ENCODE assay signal across 21 cellular contexts in the genomic region with DNA sequence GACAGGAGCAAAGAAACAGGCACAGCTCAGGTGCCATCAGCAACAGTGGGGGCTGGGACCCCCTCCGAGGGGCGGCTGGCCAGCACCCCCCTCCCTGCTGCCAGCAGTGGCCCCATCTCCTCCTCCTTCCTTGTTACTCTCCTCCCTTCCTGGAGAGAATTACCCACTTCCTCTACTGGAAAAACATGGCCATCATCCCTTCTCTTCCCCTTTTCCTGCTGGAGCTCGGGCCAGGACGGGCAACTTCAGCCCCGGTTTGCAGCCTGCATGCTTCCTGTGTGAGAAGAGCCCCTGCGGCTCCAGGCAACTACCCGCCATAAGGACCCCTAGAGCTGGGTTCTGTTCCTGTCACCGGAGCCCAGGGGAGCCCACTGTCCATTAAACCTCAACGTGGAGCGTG. TPM values are rescaled to one million over a fixed set of nuclear protein-coding genes. Genes with fewer than 3 reads are reported as not detected.
"Had no signal": no experiment of that assay in that cellular context is flagged by ENCODE, and none has a peak within 500 bp of the region (broad histone marks: within the 10 kb centered on the region; RNA-seq: fewer than 3 reads in every experiment).

No MANE protein-coding gene starts in this region.

- DNase-seq: activated CD4-positive, alpha-beta T cell treated with anti-CD3 and anti-CD28 coated beads, Interleukin-2, amount 50 U/mL, for 1 hour; activated CD4-positive, CD25-positive, alpha-beta regulatory T cell treated with anti-CD3 and anti-CD28 coated beads, Interleukin-2, amount 50 U/mL, for 72 hours; activated CD8-positive, alpha-beta memory T cell treated with anti-CD3 and anti-CD28 coated beads, Interleukin-2, amount 50 U/mL, for 48 hours; activated effector memory CD4-positive, alpha-beta T cell treated with Interleukin-2 at 50 U/mL for 16 hours; activated naive CD4-positive, alpha-beta T cell treated with anti-CD3 and anti-CD28 coated beads, Interleukin-2, amount 10 ng/mL, durations not matched to agents 7 days and 5 days; activated naive CD8-positive, alpha-beta T cell treated with anti-CD3 and anti-CD28 coated beads, Interleukin-2, amount 50 U/mL, for 24 hours; activated T-cell treated with anti-CD3 and anti-CD28 coated beads, Interleukin-2, amount 50 U/mL, for 48 hours; anterior cingulate cortex; brain microvascular endothelial cell; colonic mucosa; mucosa of descending colon; naive thymus-derived CD4-positive, alpha-beta T cell; stimulated activated CD4-positive, alpha-beta T cell treated with anti-CD3 and anti-CD28 coated beads, Interleukin-4, amount 100 ng/mL, for 24 hours; stimulated activated naive CD4-positive, alpha-beta T cell; T-helper 1 cell; T-helper 9 cell; thyroid gland had no signal

- H3K36me3 Mint-ChIP-seq: activated naive CD4-positive, alpha-beta T cell treated with anti-CD3 and anti-CD28 coated beads, Interleukin-2, amount 10 ng/mL, durations not matched to agents 7 days and 5 days; memory B cell; naive thymus-derived CD4-positive, alpha-beta T cell had no signal

- ATAC-seq: activated naive CD8-positive, alpha-beta T cell treated with anti-CD3 and anti-CD28 coated beads, Interleukin-2, amount 50 U/mL, for 24 hours; mucosa of descending colon; naive thymus-derived CD4-positive, alpha-beta T cell; sciatic nerve had no signal

- H3K4me3 Mint-ChIP-seq: activated naive CD4-positive, alpha-beta T cell treated with anti-CD3 and anti-CD28 coated beads, Interleukin-2, amount 10 ng/mL, durations not matched to agents 7 days and 5 days; activated naive CD8-positive, alpha-beta T cell treated with anti-CD3 and anti-CD28 coated beads, Interleukin-2, amount 50 U/mL, for 24 hours; central memory CD8-positive, alpha-beta T cell; memory B cell; naive thymus-derived CD4-positive, alpha-beta T cell had no signal

- H3K9me3 Mint-ChIP-seq: activated naive CD4-positive, alpha-beta T cell treated with anti-CD3 and anti-CD28 coated beads, Interleukin-2, amount 10 ng/mL, durations not matched to agents 7 days and 5 days; activated naive CD8-positive, alpha-beta T cell treated with anti-CD3 and anti-CD28 coated beads, Interleukin-2, amount 50 U/mL, for 24 hours; central memory CD8-positive, alpha-beta T cell; memory B cell; naive thymus-derived CD4-positive, alpha-beta T cell had no signal

- H3K27me3 Mint-ChIP-seq: central memory CD8-positive, alpha-beta T cell had no signal

- H3K27ac Mint-ChIP-seq: activated naive CD4-positive, alpha-beta T cell treated with anti-CD3 and anti-CD28 coated beads, Interleukin-2, amount 10 ng/mL, durations not matched to agents 7 days and 5 days; activated naive CD8-positive, alpha-beta T cell treated with anti-CD3 and anti-CD28 coated beads, Interleukin-2, amount 50 U/mL, for 24 hours; memory B cell had no signal

RNA-seq across cellular contexts. Expression of gene TP73, which starts 58.6 kb away (rescaled TPM):
- total RNA-seq: esophagus muscularis mucosa, sciatic nerve had no signal
